In the genomic region with DNA sequence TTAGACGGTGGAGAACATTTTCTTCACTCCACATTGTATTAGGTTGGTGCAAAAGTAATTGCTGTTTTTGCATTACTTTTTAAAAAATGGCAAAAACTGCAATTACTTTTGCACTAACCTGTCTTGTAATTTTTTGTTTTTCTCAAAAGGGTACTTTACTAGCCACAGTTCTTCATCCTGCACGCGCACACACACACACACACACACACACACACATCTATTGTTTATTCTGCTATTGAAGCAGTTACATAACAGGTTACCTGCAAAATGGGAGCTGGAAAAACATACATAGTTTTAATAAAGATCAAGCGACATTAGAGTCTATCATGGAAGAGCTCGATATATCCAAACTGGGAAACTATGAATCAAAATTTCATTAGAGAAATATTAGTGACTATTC, we compare ENCODE assay signal across 1 cellular context.
TF ChIP-seq lines count a peak whose summit lies in the region.

No MANE protein-coding gene starts in this region.

TF ChIP-seq in GM12878, 131 proteins besides CTCF, POLR2A, EP300 and RAD21 (continued from another document):
- TF ChIP-seq HSF1 (IDR thresholded peaks at IDR 0.05; ENCODE audit: low read depth, low read length) (no peak), CHD4 (IDR thresholded peaks at IDR 0.05) (no peak), EZH2 (IDR thresholded peaks at IDR 0.05; ENCODE audit: borderline replicate concordance, control insufficient read depth, low read depth, low read length) (no peak), MTA3 (IDR thresholded peaks at IDR 0.05; ENCODE audit: borderline replicate concordance, low read length) (no peak), PRDM15 (CRISPR knock-in tag; IDR thresholded peaks at IDR 0.05) (no peak), IKZF1 (conservative IDR thresholded peaks at IDR 0.05) (no peak), TBL1XR1 (IDR thresholded peaks at IDR 0.05; ENCODE audit: low read depth, low read length) (no peak), MYB (IDR thresholded peaks at IDR 0.05; ENCODE audit: borderline replicate concordance, low read depth, low read length) (no peak)
- TF ChIP-seq, protein P1, sequence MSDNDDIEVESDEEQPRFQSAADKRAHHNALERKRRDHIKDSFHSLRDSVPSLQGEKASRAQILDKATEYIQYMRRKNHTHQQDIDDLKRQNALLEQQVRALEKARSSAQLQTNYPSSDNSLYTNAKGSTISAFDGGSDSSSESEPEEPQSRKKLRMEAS (IDR thresholded peaks at IDR 0.05; ENCODE audit: low read depth, low read length) = no peak
